Comparison of ENCODE assay signal across 14 cellular contexts in genomic region chr19:54343868-54344267, GRCh38. TPM values are rescaled to one million over a fixed set of nuclear protein-coding genes. Genes with fewer than 3 reads are reported as not detected.
"Had no signal": no experiment of that assay in that cellular context is flagged by ENCODE, and none has a peak within 500 bp of the region (broad histone marks: within the 10 kb centered on the region; RNA-seq: fewer than 3 reads in every experiment).

No MANE protein-coding gene starts in this region.

- H3K36me3 ChIP-seq: neural progenitor cell, ovary had no signal

- H3K9me3 ChIP-seq: ovary had no signal

- H3K4me3 ChIP-seq: lung, neural progenitor cell, ovary had no signal

- ATAC-seq: left colon; stimulated activated memory B cell treated with anti-CD40 and anti-IgM and Interleukin-4, amounts not matched to agents 10 μg/mL and 1 μg/mL and 100 μg/mL, for 72 hours had no signal

- H3K27me3 ChIP-seq: ovary had no signal

- H3K9ac ChIP-seq: neural progenitor cell had no signal

- H3K4me1 ChIP-seq: neural progenitor cell had no signal

- H3K4me1 Mint-ChIP-seq: neural progenitor cell had no signal

- H2AFZ ChIP-seq: neural progenitor cell had no signal

- H3K27ac Mint-ChIP-seq: activated T-helper 2 cell treated with anti-CD3 and anti-CD28 coated beads, Interferon-gamma antibody, Interleukin-2, Interleukin-4, amounts not matched to agents 10 μg/mL and 5 μg/mL and 100 μg/mL, durations not matched to agents 14 hours and 24 hours and 36 hours; neural progenitor cell; stimulated activated memory B cell treated with anti-CD40 and anti-IgM and Interleukin-4, amounts not matched to agents 10 μg/mL and 1 μg/mL and 100 μg/mL, for 72 hours had no signal

- DNase-seq: activated CD4-positive, CD25-positive, alpha-beta regulatory T cell treated with anti-CD3 and anti-CD28 coated beads, Interleukin-2, amount 50 U/mL, for 72 hours; activated naive CD4-positive, alpha-beta T cell treated with anti-CD3 and anti-CD28 coated beads, Interleukin-2, amount 50 U/mL, for 16 hours; erythroblast; left colon; ovary; stimulated activated CD4-positive, alpha-beta T cell treated with anti-CD3 and anti-CD28 coated beads, Interleukin-2, amount 100 ng/mL, for 24 hours had no signal

- H3K4me2 ChIP-seq: neural progenitor cell had no signal

- H3K36me3 Mint-ChIP-seq: neural progenitor cell had no signal

- H3K9me3 Mint-ChIP-seq: activated T-helper 2 cell treated with anti-CD3 and anti-CD28 coated beads, Interferon-gamma antibody, Interleukin-2, Interleukin-4, amounts not matched to agents 10 μg/mL and 5 μg/mL and 100 μg/mL, durations not matched to agents 14 hours and 24 hours and 36 hours; stimulated activated memory B cell treated with anti-CD40 and anti-IgM and Interleukin-4, amounts not matched to agents 10 μg/mL and 1 μg/mL and 100 μg/mL, for 72 hours had no signal

- H3K27ac ChIP-seq: neural progenitor cell, ovary had no signal

- H3K4me3 Mint-ChIP-seq: neural progenitor cell; stimulated activated memory B cell treated with anti-CD40 and anti-IgM and Interleukin-4, amounts not matched to agents 10 μg/mL and 1 μg/mL and 100 μg/mL, for 72 hours had no signal

RNA-seq across cellular contexts. Expression of gene LILRA4, which starts 4.9 kb away (rescaled TPM):
- total RNA-seq: activated T-helper 2 cell treated with anti-CD3 and anti-CD28 coated beads, Interferon-gamma antibody, Interleukin-2, Interleukin-4, amounts not matched to agents 10 μg/mL and 5 μg/mL and 100 μg/mL, durations not matched to agents 14 hours and 24 hours and 36 hours; chondrocyte; dermis microvascular lymphatic vessel endothelial cell; left colon; T-helper 2 cell treated with Interferon-gamma antibody and Interleukin-4, amounts not matched to agents 100 ng/mL and 5 ng/mL, for 36 hours; urinary bladder had no signal
- polyA plus RNA-seq: urinary bladder had no signal

RNA-seq across cellular contexts. Expression of gene LAIR1, which starts 20.9 kb away (rescaled TPM):
- total RNA-seq: chondrocyte, dermis microvascular lymphatic vessel endothelial cell had no signal

RNA-seq across cellular contexts. Expression of gene LILRA5, which starts 30.9 kb away (rescaled TPM):
- total RNA-seq: activated T-helper 2 cell treated with anti-CD3 and anti-CD28 coated beads, Interferon-gamma antibody, Interleukin-2, Interleukin-4, amounts not matched to agents 10 μg/mL and 5 μg/mL and 100 μg/mL, durations not matched to agents 14 hours and 24 hours and 36 hours; chondrocyte; dermis microvascular lymphatic vessel endothelial cell; T-helper 2 cell treated with Interferon-gamma antibody and Interleukin-4, amounts not matched to agents 100 ng/mL and 5 ng/mL, for 36 hours had no signal
